Comparison of ENCODE assay signal across 1 cellular context in the genomic region with DNA sequence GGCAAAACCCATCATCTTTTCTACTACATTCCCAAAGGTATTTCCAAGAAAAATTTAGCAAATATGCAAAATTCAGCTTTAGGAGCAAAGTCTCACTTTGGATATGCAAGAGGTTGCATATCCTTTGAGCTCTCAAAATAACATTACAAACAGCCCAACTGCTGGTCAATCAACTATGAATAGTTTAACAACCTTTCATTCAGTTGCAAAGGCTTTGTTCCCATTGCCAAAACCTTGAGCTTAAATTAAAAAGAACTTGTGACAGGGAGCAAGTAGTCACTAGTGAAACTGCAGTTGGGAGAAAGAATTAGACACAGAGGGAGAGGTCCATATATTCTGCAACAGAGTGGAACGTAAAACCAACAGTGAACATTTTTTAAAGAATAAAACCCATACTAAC.
TF ChIP-seq lines count a peak whose summit lies in the region.

No MANE protein-coding gene starts in this region.

TF ChIP-seq in GM23338, 12 proteins besides CTCF, POLR2A, EP300 and RAD21:
- TF ChIP-seq ETS1 (IDR thresholded peaks at IDR 0.05) (peak; percentile 13; the same call in 1 of the 2 replicates), POLR2AphosphoS5 (IDR thresholded peaks at IDR 0.05; ENCODE audit: low read depth) (no peak), JUNB (IDR thresholded peaks at IDR 0.05; ENCODE audit: unreplicated experiment) (no peak), NANOG (IDR thresholded peaks at IDR 0.05; ENCODE audit: borderline replicate concordance) (peak; percentile 98)
